8 cellular contexts compared by ENCODE assay signal in genomic region chr2:16656784-16657391, GRCh38. TPM values are rescaled to one million over a fixed set of nuclear protein-coding genes. Genes with fewer than 3 reads are reported as not detected.
DNase-seq lines count a peak whose midpoint lies in the region; ATAC-seq lines count a peak whose summit lies in the region.

No MANE protein-coding gene starts in this region.

- H3K18ac ChIP-seq in mesenchymal stem cell (ENCODE audit: low read depth in 1 of 2, low read length in 2 of 2): peak overlapping the region in 1 of 2 experiments; percentile 37

- H2BK15ac ChIP-seq in mesenchymal stem cell (ENCODE audit: low read depth, poor library complexity, severe bottlenecking): peak overlapping the region; percentile 65

- H3K4ac ChIP-seq in mesenchymal stem cell (ENCODE audit: low read depth in 1 of 2, low read length in 2 of 2): peak overlapping the region in 1 of 2 experiments; percentile 12

- peak overlapping the region; percentile 50 for H3K9ac ChIP-seq in mesenchymal stem cell (ENCODE audit: low read length)

- no peak overlapping the region for H3K4me2 ChIP-seq in mesenchymal stem cell (ENCODE audit: low read length, poor library complexity, severe bottlenecking)

- peaks cover 0 to 3% of the 10 kb centered on the region in 2 experiments for H3K36me3 ChIP-seq in mesenchymal stem cell (ENCODE audit: control insufficient read depth in 1 of 2, insufficient read depth in 2 of 2, low read depth in 1 of 2, low read length in 2 of 2)

- no peak overlapping the region for H2BK5ac ChIP-seq in mesenchymal stem cell (ENCODE audit: low read depth, low read length, poor library complexity, severe bottlenecking)

- no peaks in the 10 kb centered on the region for H3K79me1 ChIP-seq in mesenchymal stem cell (replicated peaks; ENCODE audit: low read length, poor library complexity, severe bottlenecking)

- peaks cover 32% of the 10 kb centered on the region for H3K4me1 ChIP-seq in mesenchymal stem cell (ENCODE audit: control insufficient read depth, insufficient read depth, low read depth, low read length)

- no peaks in the 10 kb centered on the region for H3K27me3 ChIP-seq in mesenchymal stem cell (ENCODE audit: control insufficient read depth in 1 of 2, insufficient read depth in 1 of 2, low read length in 2 of 2)

- H3K14ac ChIP-seq in mesenchymal stem cell (ENCODE audit: low read length in 2 of 2): no peak overlapping the region

- H2BK120ac ChIP-seq in mesenchymal stem cell (ENCODE audit: low read depth, low read length): no peak overlapping the region

- no peak overlapping the region for H3K4me3 ChIP-seq in mesenchymal stem cell (ENCODE audit: insufficient read depth in 1 of 2, low read depth in 1 of 2, low read length in 2 of 2)

- peak; percentile 72 for ATAC-seq in GM18867 (IDR thresholded peaks at IDR 0.05; ENCODE audit: unreplicated experiment)
- peak; percentile 66 for ATAC-seq in HG02938 (IDR thresholded peaks at IDR 0.05; ENCODE audit: unreplicated experiment)

- WGBS in mesenchymal stem cell: 89% methylated on average over 8 of the region's 8 CpGs

- DNase-seq in SIG-M5 treated with dmso at 0.1 percent for 504 hours (lab: John Stamatoyannopoulos, UW; ENCODE audit: unreplicated experiment): peak; percentile 89
- DNase-seq in mesenchymal stem cell: no peak
- no peak for DNase-seq in activated CD8-positive, alpha-beta memory T cell treated with anti-CD3 and anti-CD28 coated beads, Interleukin-2, amount 50 U/mL, for 4 hours
- no peak for DNase-seq in NCI-H510A treated with DMSO at 0.1 percent for 48 hours (lab: John Stamatoyannopoulos, UW)
- DNase-seq in NCI-H226: no peak
- DNase-seq in mesenteric fat pad (ENCODE audit: low spot score): no peak

- peak overlapping the region; percentile 49 to 70 for H2BK12ac ChIP-seq in mesenchymal stem cell (ENCODE audit: low read length in 2 of 2)

- H3K23ac ChIP-seq in mesenchymal stem cell (ENCODE audit: low read length in 2 of 2): peak overlapping the region in 1 of 2 experiments; percentile 70

- H2AFZ ChIP-seq in mesenchymal stem cell (ENCODE audit: low read depth, low read length): no peak overlapping the region

- no peak overlapping the region for H4K91ac ChIP-seq in mesenchymal stem cell (ENCODE audit: low read length)

- peak overlapping the region; percentile 78 for H2AK5ac ChIP-seq in mesenchymal stem cell (ENCODE audit: low read length, severe bottlenecking)

- no peak overlapping the region for H4K8ac ChIP-seq in mesenchymal stem cell (ENCODE audit: low read length)

- H3K27ac ChIP-seq in mesenchymal stem cell (ENCODE audit: low read length, poor library complexity, severe bottlenecking): peak overlapping the region; percentile 65

- no peaks in the 10 kb centered on the region for H3K9me3 ChIP-seq in mesenchymal stem cell (ENCODE audit: control insufficient read depth, low read length)

RNA-seq across cellular contexts. Expression of gene CYRIA, which starts 8.7 kb away (rescaled TPM):
- 12.5 TPM for polyA plus RNA-seq in mesenchymal stem cell (2013, experiment 1 of 2)
- polyA plus RNA-seq in mesenchymal stem cell (2013, experiment 2 of 2): 14.3 TPM
- 22.4 TPM for total RNA-seq in mesenteric fat pad
